Comparison of ENCODE assay signal across 18 cellular contexts in genomic region chr3:38564631-38565338, GRCh38.
DNase-seq lines count a peak whose midpoint lies in the region; ATAC-seq and TF ChIP-seq lines count a peak whose summit lies in the region.
"Had no signal": no experiment of that assay in that cellular context is flagged by ENCODE, and none has a peak within 500 bp of the region (broad histone marks: within the 10 kb centered on the region; RNA-seq: fewer than 3 reads in every experiment).

No MANE protein-coding gene starts in this region.

- POLR2A ChIA-PET in activated naive CD8-positive, alpha-beta T cell treated with anti-CD3 and anti-CD28 coated beads, Interleukin-2, amount 10 ng/mL, durations not matched to agents 7 days and 5 days (lab: Charles Lee): no interaction called here
- POLR2A ChIA-PET in A673 (lab: Charles Lee; ENCODE audit: low non-redundant PET): no interaction called here

- H3K4me2 ChIP-seq in neuronal stem cell (ENCODE audit: insufficient read depth, low read length, poor library complexity, severe bottlenecking): no peak overlapping the region
- H3K4me2 ChIP-seq: A549, BLaER1 had no signal

- H3K9ac ChIP-seq in neuronal stem cell (ENCODE audit: low read depth, low read length, poor library complexity): peak overlapping the region; percentile 27
- H3K9ac ChIP-seq: BLaER1 had no signal

- H3K23ac ChIP-seq in neuronal stem cell (ENCODE audit: low read depth, low read length, poor library complexity): no peak overlapping the region

- H3K4me1 ChIP-seq in neuronal stem cell (ENCODE audit: control insufficient read depth in 2 of 2, insufficient read depth in 1 of 2, low read depth in 1 of 2, low read length in 2 of 2): no peaks in the 10 kb centered on the region
- no peaks in the 10 kb centered on the region for H3K4me1 ChIP-seq in upper lobe of right lung
- H3K4me1 ChIP-seq in A673 (ENCODE audit: insufficient read depth, low read length, poor library complexity, severe bottlenecking): no peaks in the 10 kb centered on the region
- H3K4me1 ChIP-seq: A549, SJSA1 had no signal

- no peaks in the 10 kb centered on the region for H3K79me1 ChIP-seq in neuronal stem cell (ENCODE audit: low read depth, low read length)

- H2BK120ac ChIP-seq in neuronal stem cell (ENCODE audit: low read depth, low read length): no peak overlapping the region

- no peak overlapping the region for H3K4ac ChIP-seq in neuronal stem cell (ENCODE audit: low read length)

- H3K36me3 ChIP-seq in neuronal stem cell (replicated peaks in 1 of 2; ENCODE audit: control insufficient read depth in 2 of 2, insufficient read depth in 2 of 2, low read length in 2 of 2): no peaks in the 10 kb centered on the region
- no peaks in the 10 kb centered on the region for H3K36me3 ChIP-seq in upper lobe of right lung
- H3K36me3 ChIP-seq in A673 (ENCODE audit: insufficient read depth, low read length, poor library complexity, severe bottlenecking): no peaks in the 10 kb centered on the region
- H3K36me3 ChIP-seq: BLaER1, SJSA1 had no signal

- H2AK5ac ChIP-seq in neuronal stem cell (ENCODE audit: low read depth, low read length): no peak overlapping the region

- CTCF ChIA-PET in A673 (lab: Charles Lee): no interaction called here

- no peak overlapping the region for H4K91ac ChIP-seq in neuronal stem cell (ENCODE audit: low read depth, low read length, poor library complexity)

- H3K4me3 ChIP-seq in coronary artery (no peak overlapping the region), neuronal stem cell (ENCODE audit: low read length in 2 of 2) (no peak overlapping the region), upper lobe of right lung (no peak overlapping the region), A673 (ENCODE audit: low read depth, low read length, poor library complexity, severe bottlenecking) (no peak overlapping the region)
- H3K4me3 ChIP-seq: A549, BLaER1, SJSA1 had no signal

- no peak for ATAC-seq in activated naive CD8-positive, alpha-beta T cell treated with anti-CD3 and anti-CD28 coated beads, Interleukin-2, amount 10 ng/mL, durations not matched to agents 7 days and 5 days (ENCODE audit: low read depth)
- no peak for ATAC-seq in activated naive CD8-positive, alpha-beta T cell treated with anti-CD3 and anti-CD28 coated beads, Interleukin-2, amount 50 U/mL, for 24 hours
- ATAC-seq in upper lobe of right lung: no peak
- ATAC-seq: A549 had no signal

- no peak overlapping the region for H3K4me3 Mint-ChIP-seq in activated naive CD8-positive, alpha-beta T cell treated with anti-CD3 and anti-CD28 coated beads, Interleukin-2, amount 10 ng/mL, durations not matched to agents 7 days and 5 days
- no peak overlapping the region for H3K4me3 Mint-ChIP-seq in activated naive CD8-positive, alpha-beta T cell treated with anti-CD3 and anti-CD28 coated beads, Interleukin-2, amount 50 U/mL, for 24 hours
- H3K4me3 Mint-ChIP-seq: HFFc6 had no signal

- H3K27me3 ChIP-seq in neuronal stem cell (ENCODE audit: control insufficient read depth in 3 of 3, insufficient read depth in 3 of 3, low read depth in 1 of 3, low read length in 3 of 3) (peaks cover 0 to 15% (median 0%) of the 10 kb centered on the region in 3 experiments), upper lobe of right lung (no peaks in the 10 kb centered on the region), A673 (replicated peaks; ENCODE audit: insufficient read depth, low read depth, low read length, poor library complexity) (no peaks in the 10 kb centered on the region)
- H3K27me3 ChIP-seq: BLaER1, SJSA1 had no signal

- no peak overlapping the region for H2AFZ ChIP-seq in neuronal stem cell (ENCODE audit: low read length)

- no peak overlapping the region for H2BK5ac ChIP-seq in neuronal stem cell (ENCODE audit: low read length)

- H3K9me3 ChIP-seq in neuronal stem cell (replicated peaks in 1 of 2; ENCODE audit: control insufficient read depth in 2 of 2, insufficient read depth in 1 of 2, low read depth in 1 of 2, low read length in 2 of 2) (peaks cover 0 to 3% of the 10 kb centered on the region in 2 donors), upper lobe of right lung (no peaks in the 10 kb centered on the region), A673 (ENCODE audit: low read depth, low read length, poor library complexity, severe bottlenecking) (no peaks in the 10 kb centered on the region)
- H3K9me3 ChIP-seq: A549, BLaER1, SJSA1 had no signal

- no peaks in the 10 kb centered on the region for H3K36me3 Mint-ChIP-seq in activated naive CD8-positive, alpha-beta T cell treated with anti-CD3 and anti-CD28 coated beads, Interleukin-2, amount 10 ng/mL, durations not matched to agents 7 days and 5 days
- H3K36me3 Mint-ChIP-seq in activated naive CD8-positive, alpha-beta T cell treated with anti-CD3 and anti-CD28 coated beads, Interleukin-2, amount 50 U/mL, for 24 hours (ENCODE audit: low read depth): no peaks in the 10 kb centered on the region
- H3K36me3 Mint-ChIP-seq: CD8-positive, alpha-beta memory T cell had no signal

- intact Hi-C loops in upper lobe of right lung (cut with DNase I) (no loop called here), A673 (cut with micrococcal nuclease; ENCODE audit: unreplicated experiment) (no loop called here)

- H3K27me3 Mint-ChIP-seq in activated naive CD8-positive, alpha-beta T cell treated with anti-CD3 and anti-CD28 coated beads, Interleukin-2, amount 10 ng/mL, durations not matched to agents 7 days and 5 days: no peaks in the 10 kb centered on the region
- peaks cover 2% of the 10 kb centered on the region for H3K27me3 Mint-ChIP-seq in activated naive CD8-positive, alpha-beta T cell treated with anti-CD3 and anti-CD28 coated beads, Interleukin-2, amount 50 U/mL, for 24 hours

- DNase-seq in activated naive CD8-positive, alpha-beta T cell treated with anti-CD3 and anti-CD28 coated beads, Interleukin-2, amount 10 ng/mL, durations not matched to agents 7 days and 5 days: peak; percentile 7
- no peak for DNase-seq in activated naive CD8-positive, alpha-beta T cell treated with anti-CD3 and anti-CD28 coated beads, Interleukin-2, amount 50 U/mL, for 24 hours
- DNase-seq in coronary artery (ENCODE audit: low spot score): peak; percentile 62
- no peak for DNase-seq in neuronal stem cell (ENCODE audit: low spot score)
- peak; percentile 53 for DNase-seq in upper lobe of right lung
- no peak for DNase-seq in stimulated activated CD4-positive, alpha-beta T cell treated with anti-CD3 and anti-CD28 coated beads, Interleukin-4, amount 100 ng/mL, for 4 hours
- DNase-seq in A673 (ENCODE audit: low spot score): no peak
- DNase-seq: HFFc6, KG1, MV-4-11, NCI-H187, NCI-H2107, NCI-H510A treated with DMSO at 0.1 percent for 48 hours, NCI-H774 had no signal

- H3K18ac ChIP-seq in neuronal stem cell (ENCODE audit: low read length): no peak overlapping the region

- H3K27ac ChIP-seq in coronary artery (no peak overlapping the region), neuronal stem cell (replicated peaks; ENCODE audit: low read length) (no peak overlapping the region), upper lobe of right lung (no peak overlapping the region), A673 (ENCODE audit: low read depth, low read length, poor library complexity, severe bottlenecking) (no peak overlapping the region)
- H3K27ac ChIP-seq: A549, BLaER1, SJSA1 had no signal

- H2BK15ac ChIP-seq in neuronal stem cell (ENCODE audit: low read length): no peak overlapping the region

- no peak for TF ChIP-seq CTCF in coronary artery (IDR thresholded peaks at IDR 0.05)
- no peak for TF ChIP-seq CTCF in upper lobe of right lung (IDR thresholded peaks at IDR 0.05)
- no peak for TF ChIP-seq CTCF in A673 (conservative IDR thresholded peaks at IDR 0.05; ENCODE audit: low read depth, low read length)

- no peak overlapping the region for H4K8ac ChIP-seq in neuronal stem cell (ENCODE audit: low read depth, low read length)

- H3K27ac Mint-ChIP-seq in activated naive CD8-positive, alpha-beta T cell treated with anti-CD3 and anti-CD28 coated beads, Interleukin-2, amount 10 ng/mL, durations not matched to agents 7 days and 5 days: no peak overlapping the region
- H3K27ac Mint-ChIP-seq in activated naive CD8-positive, alpha-beta T cell treated with anti-CD3 and anti-CD28 coated beads, Interleukin-2, amount 50 U/mL, for 24 hours: no peak overlapping the region
- H3K27ac Mint-ChIP-seq: HFFc6 had no signal

- no CpG with 5 or more reads among the region's 6 CpGs for WGBS in neuronal stem cell (ENCODE audit: extremely low coverage in 2 of 2, insufficient read length in 2 of 2, insufficient replicate concordance in 1 of 2), 2 donors

- H3K9me3 Mint-ChIP-seq in activated naive CD8-positive, alpha-beta T cell treated with anti-CD3 and anti-CD28 coated beads, Interleukin-2, amount 10 ng/mL, durations not matched to agents 7 days and 5 days: no peaks in the 10 kb centered on the region
- H3K9me3 Mint-ChIP-seq in activated naive CD8-positive, alpha-beta T cell treated with anti-CD3 and anti-CD28 coated beads, Interleukin-2, amount 50 U/mL, for 24 hours: no peaks in the 10 kb centered on the region
- H3K9me3 Mint-ChIP-seq: CD8-positive, alpha-beta memory T cell; HFFc6 had no signal

- no TSS peak for BruUV-seq in A673 (replicated peaks; lab: Mats Ljungman, UMichigan)

- no peak overlapping the region for H3K14ac ChIP-seq in neuronal stem cell (ENCODE audit: low read length)

- H3K4me1 Mint-ChIP-seq in activated naive CD8-positive, alpha-beta T cell treated with anti-CD3 and anti-CD28 coated beads, Interleukin-2, amount 10 ng/mL, durations not matched to agents 7 days and 5 days: no peaks in the 10 kb centered on the region
- H3K4me1 Mint-ChIP-seq in activated naive CD8-positive, alpha-beta T cell treated with anti-CD3 and anti-CD28 coated beads, Interleukin-2, amount 50 U/mL, for 24 hours: no peaks in the 10 kb centered on the region
- H3K4me1 Mint-ChIP-seq: CD8-positive, alpha-beta memory T cell had no signal

- no peak overlapping the region for H2BK12ac ChIP-seq in neuronal stem cell (ENCODE audit: low read length)

Comparison
In these comparisons a context has a peak if more than half of its experiments do, and no peak if none do; other contexts are left out.
1. DNase-seq: peak in activated naive CD8-positive, alpha-beta T cell treated with anti-CD3 and anti-CD28 coated beads, Interleukin-2, amount 10 ng/mL, durations not matched to agents 7 days and 5 days (single experiment), coronary artery (single experiment) and upper lobe of right lung (single experiment); none in activated naive CD8-positive, alpha-beta T cell treated with anti-CD3 and anti-CD28 coated beads, Interleukin-2, amount 50 U/mL, for 24 hours (single experiment), neuronal stem cell (single experiment), stimulated activated CD4-positive, alpha-beta T cell treated with anti-CD3 and anti-CD28 coated beads, Interleukin-4, amount 100 ng/mL, for 4 hours (0 of 2) and A673 (single experiment).